1 cellular context compared by ENCODE assay signal in the genomic region with DNA sequence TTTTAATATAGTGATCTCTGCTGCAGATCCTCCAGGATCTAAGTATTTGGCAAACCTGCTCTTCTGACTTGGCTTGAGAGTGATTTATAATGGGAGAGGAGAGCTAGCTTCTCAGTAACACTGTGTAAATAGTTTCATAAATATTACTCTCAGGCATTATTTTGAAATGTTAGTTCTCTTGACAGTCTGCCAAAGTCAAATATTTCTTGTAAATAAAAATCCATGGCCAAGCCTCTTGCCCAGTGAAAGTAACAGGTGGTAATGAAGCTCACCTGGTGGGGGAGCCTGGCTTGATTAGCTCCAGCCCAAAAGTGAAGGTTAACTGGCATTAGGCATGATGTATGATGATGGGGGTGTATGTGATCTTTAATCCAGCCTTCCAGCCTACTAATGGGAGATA.
TF ChIP-seq lines count a peak whose summit lies in the region.

No MANE protein-coding gene starts in this region.

TF ChIP-seq in IMR-90, 13 proteins besides CTCF, POLR2A, EP300 and RAD21 (continued from another document):
- TF ChIP-seq, protein P1, sequence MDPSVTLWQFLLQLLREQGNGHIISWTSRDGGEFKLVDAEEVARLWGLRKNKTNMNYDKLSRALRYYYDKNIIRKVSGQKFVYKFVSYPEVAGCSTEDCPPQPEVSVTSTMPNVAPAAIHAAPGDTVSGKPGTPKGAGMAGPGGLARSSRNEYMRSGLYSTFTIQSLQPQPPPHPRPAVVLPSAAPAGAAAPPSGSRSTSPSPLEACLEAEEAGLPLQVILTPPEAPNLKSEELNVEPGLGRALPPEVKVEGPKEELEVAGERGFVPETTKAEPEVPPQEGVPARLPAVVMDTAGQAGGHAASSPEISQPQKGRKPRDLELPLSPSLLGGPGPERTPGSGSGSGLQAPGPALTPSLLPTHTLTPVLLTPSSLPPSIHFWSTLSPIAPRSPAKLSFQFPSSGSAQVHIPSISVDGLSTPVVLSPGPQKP (IDR thresholded peaks at IDR 0.05; ENCODE audit: borderline replicate concordance, low read depth, low read length) = no peak
- TF ChIP-seq CHD1 (IDR thresholded peaks at IDR 0.05; ENCODE audit: low read depth, low read length) (no peak), RFX5 (IDR thresholded peaks at IDR 0.05; ENCODE audit: low read depth, low read length) (no peak), RCOR1 (IDR thresholded peaks at IDR 0.05; ENCODE audit: insufficient replicate concordance, low read length) (no peak), MXI1 (IDR thresholded peaks at IDR 0.05; ENCODE audit: borderline replicate concordance, low read depth, low read length) (no peak), FOS (IDR thresholded peaks at IDR 0.05; ENCODE audit: low read depth, low read length) (no peak), SMC3 (IDR thresholded peaks at IDR 0.05; ENCODE audit: low read depth, low read length) (no peak), CEBPB (IDR thresholded peaks at IDR 0.05; ENCODE audit: low read depth, low read length) (no peak)
